ENCODE assay signal across 8 cellular contexts in the genomic region with DNA sequence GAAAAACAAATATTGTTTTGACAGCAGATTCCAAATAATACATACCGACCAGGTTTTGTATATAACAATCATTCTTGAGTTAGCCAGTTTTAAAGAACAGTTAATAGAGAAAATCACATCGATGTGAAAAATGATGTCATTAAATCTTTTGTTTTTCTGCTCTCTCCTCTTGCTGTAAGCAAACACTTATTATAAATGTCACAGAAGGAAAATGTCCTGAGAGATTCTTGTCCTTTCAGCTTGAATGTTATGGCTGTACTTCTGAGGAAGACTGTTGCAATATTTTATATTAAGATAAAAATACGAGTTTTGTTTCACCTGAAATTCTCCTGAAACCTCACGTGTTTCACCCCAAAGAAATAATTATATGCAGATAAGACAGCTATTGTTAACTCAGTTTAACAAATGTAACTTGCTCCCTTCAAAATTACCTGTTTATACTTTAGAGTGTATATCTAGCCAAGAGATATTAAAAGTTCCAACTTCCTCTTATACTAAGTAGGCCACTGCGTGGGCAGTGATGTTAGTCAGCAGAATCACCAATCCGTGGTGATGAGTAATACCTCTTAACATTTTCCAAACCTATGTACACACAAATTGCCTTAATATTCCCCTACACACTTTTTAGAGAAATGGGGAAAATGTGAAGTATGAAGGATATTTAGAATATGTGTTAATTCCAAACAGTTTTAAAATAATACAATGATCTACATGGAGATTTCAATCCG.
DNase-seq lines count a peak whose midpoint lies in the region; ATAC-seq and TF ChIP-seq lines count a peak whose summit lies in the region.

No MANE protein-coding gene starts in this region.

- H3K27ac ChIP-seq in body of pancreas: peak overlapping the region in 2 of 4 donors; percentile 22 to 66
- H3K27ac ChIP-seq in trophoblast cell (ENCODE audit: low read depth, low read length): no peak overlapping the region

- peaks cover 10% of the 10 kb centered on the region for H3K4me1 ChIP-seq in body of pancreas
- H3K4me1 ChIP-seq in trophoblast cell (ENCODE audit: control insufficient read depth in 1 of 2, insufficient read depth in 2 of 2, low read length in 2 of 2): peaks cover 0 to 2% of the 10 kb centered on the region in 2 experiments

- no peak overlapping the region for H3K23ac ChIP-seq in trophoblast cell (ENCODE audit: low read length)

- TF ChIP-seq POLR2A in body of pancreas (IDR thresholded peaks at IDR 0.05): no peak

- DNase-seq in HPDE6-E6E7 (ENCODE audit: extremely low spot score) (peak; percentile 45), body of pancreas (peak in 3 of 4 donors; percentile 21 to 56 (median 36)), trophoblast cell (peak; percentile 56 to 85), NCI-H146 (lab: John Stamatoyannopoulos, UW) (no peak)

- H2BK12ac ChIP-seq in trophoblast cell (ENCODE audit: low read length): no peak overlapping the region

- intact Hi-C loops in body of pancreas (cut with DNase I): no loop called here

- H3K4ac ChIP-seq in trophoblast cell (ENCODE audit: low read depth, low read length): no peak overlapping the region

- H3K4me3 ChIP-seq in body of pancreas: no peak overlapping the region
- H3K4me3 ChIP-seq in trophoblast cell (ENCODE audit: low read depth, low read length): no peak overlapping the region

- H3K27me3 ChIP-seq in body of pancreas (no peaks in the 10 kb centered on the region), trophoblast cell (ENCODE audit: insufficient read depth, low read length) (no peaks in the 10 kb centered on the region)

- H3K79me2 ChIP-seq in trophoblast cell (ENCODE audit: control insufficient read depth, insufficient read depth, low read length, poor library complexity): no peaks in the 10 kb centered on the region

- no peak overlapping the region for H4K12ac ChIP-seq in trophoblast cell (ENCODE audit: low read depth, low read length)

- no peak overlapping the region for H2AK5ac ChIP-seq in trophoblast cell (ENCODE audit: low read length)

- TF ChIP-seq CTCF in body of pancreas (IDR thresholded peaks at IDR 0.05): no peak

- no peak overlapping the region for H3K18ac ChIP-seq in trophoblast cell (ENCODE audit: low read length)

- no peak overlapping the region for H2AFZ ChIP-seq in trophoblast cell (ENCODE audit: insufficient read depth, low read length, poor library complexity)

- no peak overlapping the region for H3K14ac ChIP-seq in trophoblast cell (ENCODE audit: low read length)

- H3K79me1 ChIP-seq in trophoblast cell (ENCODE audit: low read length): peaks cover 2% of the 10 kb centered on the region

- H3K4me2 ChIP-seq in trophoblast cell (ENCODE audit: low read length): no peak overlapping the region

- no peaks in the 10 kb centered on the region for H3K36me3 ChIP-seq in body of pancreas (replicated peaks in 1 of 2; ENCODE audit: insufficient read depth in 1 of 2, low read depth in 2 of 2)
- no peaks in the 10 kb centered on the region for H3K36me3 ChIP-seq in trophoblast cell (ENCODE audit: control insufficient read depth in 1 of 2, insufficient read depth in 2 of 2, low read length in 2 of 2)

- ATAC-seq in GM18519 (IDR thresholded peaks at IDR 0.05; ENCODE audit: low FRiP score, unreplicated experiment): peak; percentile 79
- peak; percentile 80 for ATAC-seq in body of pancreas
- no peak for ATAC-seq in GM21825 (IDR thresholded peaks at IDR 0.05; ENCODE audit: unreplicated experiment)
- no peak for ATAC-seq in HG02840 (IDR thresholded peaks at IDR 0.05; ENCODE audit: low FRiP score, unreplicated experiment)
- no peak for ATAC-seq in HG03378 (IDR thresholded peaks at IDR 0.05; ENCODE audit: unreplicated experiment)

- no peak overlapping the region for H2BK5ac ChIP-seq in trophoblast cell (ENCODE audit: low read depth, low read length, poor library complexity)

- H3K9ac ChIP-seq in trophoblast cell (ENCODE audit: low read length): no peak overlapping the region

- no peak overlapping the region for H2BK120ac ChIP-seq in trophoblast cell (ENCODE audit: insufficient read depth, low read length, poor library complexity)

- no peak overlapping the region for H4K91ac ChIP-seq in trophoblast cell (ENCODE audit: low read depth, low read length)

- no peak overlapping the region for H4K8ac ChIP-seq in trophoblast cell (ENCODE audit: low read depth, low read length)

- H3K9me3 ChIP-seq in body of pancreas (no peaks in the 10 kb centered on the region), trophoblast cell (ENCODE audit: insufficient read depth, low read depth, low read length) (peaks cover 4% of the 10 kb centered on the region)

- 33 to 39% methylated on average over 7 of the region's 7 CpGs for WGBS in body of pancreas, 2 donors
- no CpG with 5 or more reads among the region's 7 CpGs for WGBS in trophoblast cell (ENCODE audit: extremely low coverage, insufficient coverage, insufficient read length)

Comparison
In these comparisons a context has a peak if more than half of its experiments do, and no peak if none do; other contexts are left out.
1. ATAC-seq: peak in GM18519 (single experiment) and body of pancreas (single experiment); none in GM21825 (single experiment), HG02840 (single experiment) and HG03378 (single experiment).